Comparison of ENCODE assay signal across 8 cellular contexts in genomic region chr2:149597050-149598013, GRCh38. TPM values are rescaled to one million over a fixed set of nuclear protein-coding genes. Genes with fewer than 3 reads are reported as not detected.
DNase-seq lines count a peak whose midpoint lies in the region; ATAC-seq, FAIRE-seq and TF ChIP-seq lines count a peak whose summit lies in the region.

No MANE protein-coding gene starts in this region.

- ATAC-seq in GM19452 (IDR thresholded peaks at IDR 0.05; ENCODE audit: unreplicated experiment) (peak; percentile 98), HG03457 (IDR thresholded peaks at IDR 0.05; ENCODE audit: unreplicated experiment) (peak; percentile 98), HepG2 (peak; percentile 89)

- WGBS in HepG2 (ENCODE audit: low lambda C conversion rate), result 53% methylated on average over 12 of the region's 12 CpGs

- peak; percentile 37 for DNase-seq in COLO668 (lab: John Stamatoyannopoulos, UW; ENCODE audit: unreplicated experiment)
- DNase-seq in NCI-H510A treated with DMSO at 0.1 percent for 48 hours (lab: John Stamatoyannopoulos, UW), result peak; percentile 51
- peak; percentile 16 to 46 for DNase-seq in activated CD4-positive, alpha-beta T cell treated with anti-CD3 and anti-CD28 coated beads for 24 hours (ENCODE audit: low read depth in 2 of 2)
- peak; percentile 56 for DNase-seq in colonic mucosa
- DNase-seq in HepG2 (ENCODE audit: low spot score), result peak; percentile 57
- DNase-seq in stimulated activated CD4-positive, alpha-beta T cell treated with anti-CD3 and anti-CD28 coated beads, TNF-alpha, amount 100 ng/mL, for 48 hours (ENCODE audit: low read depth in 3 of 3), result peak in 2 of 3 donors; percentile 17 to 19

- TF ChIP-seq CTCF in colonic mucosa (IDR thresholded peaks at IDR 0.05), result peak; percentile 60
- peak; percentile 94 for TF ChIP-seq CTCF in HepG2 (CRISPR knock-in tag; IDR thresholded peaks at IDR 0.05)

- H4K20me1 ChIP-seq in HepG2 (ENCODE audit: insufficient read depth, low read length), result no peaks in the 10 kb centered on the region

- TF ChIP-seq EP300 in HepG2 (IDR thresholded peaks at IDR 0.05; ENCODE audit: low read depth in 2 of 2, low read length in 2 of 2) (no peak), HepG2 (CRISPR knock-in tag; IDR thresholded peaks at IDR 0.05; ENCODE audit: borderline replicate concordance) (no peak)

- H3K4me1 ChIP-seq in colonic mucosa (no peaks in the 10 kb centered on the region), HepG2 (ENCODE audit: insufficient read depth, low read length) (no peaks in the 10 kb centered on the region)

- H3K27me3 ChIP-seq in colonic mucosa (no peaks in the 10 kb centered on the region), HepG2 (ENCODE audit: control insufficient read depth in 1 of 2, insufficient read depth in 2 of 2, low read length in 2 of 2) (no peaks in the 10 kb centered on the region)

- in situ Hi-C loops in HepG2 (cut with HindIII; ENCODE audit: extremely low pct_ligation_motif_present, low pct_unique_long_range_greater_than_20kb), result loop anchor here (5.0 to 10.0 kb wide), 4 partner anchors 890 to 1637 kb away; partner anchors contain the start of gene RND3

- CTCF ChIA-PET in HepG2 (lab: Yijun Ruan, JAX; ENCODE audit: low intra/inter-chr PET ratio, low total read pairs), result interaction anchor here (1.1 to 2.3 kb wide), 5 partner anchors 118 to 1454 kb away, joined by 4 to 19 read pairs (median 8); partner anchors contain the start of gene RND3

- peak; percentile 87 for FAIRE-seq in HepG2 (lab: Jason Lieb, UNC)

- H3K79me2 ChIP-seq in HepG2 (ENCODE audit: insufficient read depth, low read length), result no peaks in the 10 kb centered on the region

- POLR2A ChIA-PET in HepG2 (lab: Yijun Ruan, JAX), result no interaction called here

- TF ChIP-seq RAD21 in HepG2 (CRISPR knock-in tag; IDR thresholded peaks at IDR 0.05), result peak; percentile 79

- H3K27ac ChIP-seq in colonic mucosa, result no peak overlapping the region
- no peak overlapping the region for H3K27ac ChIP-seq in HepG2 (ENCODE audit: extremely low read length, insufficient read depth, low read length)

- H3K9me3 ChIP-seq in colonic mucosa (no peaks in the 10 kb centered on the region), HepG2 (ENCODE audit: low read length) (0 out of 2 replicates have a peak, but pooled peaks cover 3% of the 10 kb centered on the region)

- H3K4me3 ChIP-seq in colonic mucosa, result no peak overlapping the region
- H3K4me3 ChIP-seq in HepG2 (replicated peaks in 1 of 3; ENCODE audit: insufficient read depth in 1 of 3, low read depth in 2 of 3, low read length in 3 of 3), result no peak overlapping the region

- H3K9ac ChIP-seq in colonic mucosa (ENCODE audit: low read depth in 2 of 2, low read length in 2 of 2), result peak overlapping the region in 1 of 2 donors; percentile 18
- no peak overlapping the region for H3K9ac ChIP-seq in HepG2 (ENCODE audit: insufficient read depth, low read depth, low read length)

- no peak for TF ChIP-seq POLR2A in HepG2 (IDR thresholded peaks at IDR 0.05; ENCODE audit: insufficient read depth in 1 of 2, low read depth in 2 of 2, low read length in 2 of 2)

- no peak overlapping the region for H3K4me2 ChIP-seq in HepG2 (ENCODE audit: low read depth, low read length)

- no TSS peak for BruUV-seq in HepG2 (replicated peaks; lab: Mats Ljungman, UMichigan)

- H2AFZ ChIP-seq in HepG2 (ENCODE audit: low read length), result no peak overlapping the region

- intact Hi-C loops in colonic mucosa (cut with DNase I) (loop anchor here (5.0 to 10.0 kb wide), 4 partner anchors 117 to 1637 kb away; partner anchors contain the start of gene RND3), HepG2 (cut with micrococcal nuclease; ENCODE audit: unreplicated experiment) (loop anchor here (1.0 to 10.0 kb wide), 5 partner anchors 118 to 1454 kb away; partner anchors contain the start of gene RND3)

- H3K36me3 ChIP-seq in colonic mucosa (no peaks in the 10 kb centered on the region), HepG2 (replicated peaks in 1 of 2; ENCODE audit: control insufficient read depth in 1 of 2, insufficient read depth in 2 of 2, low read length in 2 of 2) (peaks cover 0 to 13% of the 10 kb centered on the region in 2 experiments; a peak in 3 of 5 replicates)

TF ChIP-seq in HepG2, 621 proteins besides CTCF, POLR2A, EP300 and RAD21:
- TF ChIP-seq STAG1 (CRISPR knock-in tag; IDR thresholded peaks at IDR 0.05) (peak; percentile 95), REPIN1 (CRISPR knock-in tag; IDR thresholded peaks at IDR 0.05; ENCODE audit: borderline replicate concordance, low read depth) (no peak), ZNF563 (CRISPR knock-in tag; IDR thresholded peaks at IDR 0.05) (no peak), IRX3 (CRISPR knock-in tag; IDR thresholded peaks at IDR 0.05; ENCODE audit: borderline replicate concordance, low read depth) (no peak), NONO (IDR thresholded peaks at IDR 0.05) (no peak), NONO (CRISPR knock-in tag; conservative IDR thresholded peaks at IDR 0.05) (0 out of 2 replicates have a peak, but pooled peaks have one; percentile 20), ZNF570 (CRISPR knock-in tag; IDR thresholded peaks at IDR 0.05; ENCODE audit: borderline replicate concordance) (no peak), ZNF605 (CRISPR knock-in tag; IDR thresholded peaks at IDR 0.05) (0 out of 2 replicates have a peak, but pooled peaks have one; percentile 50), THAP11 (CRISPR knock-in tag; IDR thresholded peaks at IDR 0.05) (0 out of 2 replicates have a peak, but pooled peaks have one; percentile 18), SMC3 (IDR thresholded peaks at IDR 0.05; ENCODE audit: low read length) (peak; percentile 85), NFIB (CRISPR knock-in tag; IDR thresholded peaks at IDR 0.05; ENCODE audit: borderline replicate concordance) (0 out of 2 replicates have a peak, but pooled peaks have one; percentile 59), LCORL (IDR thresholded peaks at IDR 0.05) (no peak), LCORL (CRISPR knock-in tag; IDR thresholded peaks at IDR 0.05) (0 out of 2 replicates have a peak, but pooled peaks have one; percentile 22)
- TF ChIP-seq, protein P1, sequence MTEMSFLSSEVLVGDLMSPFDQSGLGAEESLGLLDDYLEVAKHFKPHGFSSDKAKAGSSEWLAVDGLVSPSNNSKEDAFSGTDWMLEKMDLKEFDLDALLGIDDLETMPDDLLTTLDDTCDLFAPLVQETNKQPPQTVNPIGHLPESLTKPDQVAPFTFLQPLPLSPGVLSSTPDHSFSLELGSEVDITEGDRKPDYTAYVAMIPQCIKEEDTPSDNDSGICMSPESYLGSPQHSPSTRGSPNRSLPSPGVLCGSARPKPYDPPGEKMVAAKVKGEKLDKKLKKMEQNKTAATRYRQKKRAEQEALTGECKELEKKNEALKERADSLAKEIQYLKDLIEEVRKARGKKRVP (CRISPR knock-in tag; IDR thresholded peaks at IDR 0.05), result 0 out of 4 replicates have a peak, but pooled peaks of 1 of the 2 experiments have one; percentile 23

RNA-seq across cellular contexts. Expression of gene MMADHC, which starts 9.8 kb away (rescaled TPM):
- total RNA-seq in colonic mucosa (100 to 1,000 TPM; 110 to 127 TPM), HepG2 (2016; rRNA removed; fragmentation: Illumina TruSeq; extraction: Trizol) (210 and 304 TPM in 2 replicates)
- 60.5 and 63.1 TPM in 2 replicates for total RNA-seq in HepG2 (2016; cell fraction: cytosol; rRNA removed; fragmentation: Illumina TruSeq; extraction: Trizol; ENCODE audit: low read depth)
- total RNA-seq in HepG2 (2016; cell fraction: insoluble cytoplasmic fraction; rRNA removed; fragmentation: Illumina TruSeq; extraction: Trizol), result 211 and 325 TPM in 2 replicates
- 113 and 123 TPM in 2 replicates for total RNA-seq in HepG2 (2016; cell fraction: membrane; rRNA removed; fragmentation: Illumina TruSeq; extraction: Trizol)
- total RNA-seq in HepG2 (2016; cell fraction: nucleus; rRNA removed; fragmentation: Illumina TruSeq; extraction: Trizol), result 92.8 and 108 TPM in 2 replicates
- 60.5 and 90.2 TPM in 2 replicates for polyA plus RNA-seq in HepG2 (2011; rRNA removed)
- 45.8 and 60.2 TPM in 2 replicates for polyA plus RNA-seq in HepG2 (2011; cell fraction: cytosol; rRNA removed)
- 17.7 and 21.2 TPM in 2 replicates for polyA plus RNA-seq in HepG2 (2011; cell fraction: nucleus; rRNA removed)
- 129 and 162 TPM in 2 replicates for polyA plus RNA-seq in HepG2 (2012)
- 46.3 and 52.4 TPM in 2 replicates for polyA plus RNA-seq in HepG2 (2016; cell fraction: cytosol; fragmentation: Illumina TruSeq; extraction: Trizol; ENCODE audit: low read depth)
- 217 and 252 TPM in 2 replicates for polyA plus RNA-seq in HepG2 (2016; cell fraction: insoluble cytoplasmic fraction; fragmentation: Illumina TruSeq; extraction: Trizol; ENCODE audit: low read depth)
- polyA plus RNA-seq in HepG2 (2016; cell fraction: membrane; fragmentation: Illumina TruSeq; extraction: Trizol; ENCODE audit: low read depth), result 79.1 and 79.5 TPM in 2 replicates
- 79.8 and 83.2 TPM in 2 replicates for polyA plus RNA-seq in HepG2 (2016; cell fraction: nucleus; fragmentation: Illumina TruSeq; extraction: Trizol; ENCODE audit: insufficient read depth, low read depth)
- 56.9 and 58.5 TPM in 2 replicates for polyA minus RNA-seq in HepG2 (2011; rRNA and poly(A)+ RNA removed; ENCODE audit: low replicate concordance)
- polyA minus RNA-seq in HepG2 (2011; cell fraction: cytosol; rRNA and poly(A)+ RNA removed), result 65.8 and 69.6 TPM in 2 replicates
- polyA minus RNA-seq in HepG2 (2011; cell fraction: nucleus; rRNA and poly(A)+ RNA removed), result 83.3 and 106 TPM in 2 replicates
